Comparison of ENCODE assay signal across 33 cellular contexts in the genomic region with DNA sequence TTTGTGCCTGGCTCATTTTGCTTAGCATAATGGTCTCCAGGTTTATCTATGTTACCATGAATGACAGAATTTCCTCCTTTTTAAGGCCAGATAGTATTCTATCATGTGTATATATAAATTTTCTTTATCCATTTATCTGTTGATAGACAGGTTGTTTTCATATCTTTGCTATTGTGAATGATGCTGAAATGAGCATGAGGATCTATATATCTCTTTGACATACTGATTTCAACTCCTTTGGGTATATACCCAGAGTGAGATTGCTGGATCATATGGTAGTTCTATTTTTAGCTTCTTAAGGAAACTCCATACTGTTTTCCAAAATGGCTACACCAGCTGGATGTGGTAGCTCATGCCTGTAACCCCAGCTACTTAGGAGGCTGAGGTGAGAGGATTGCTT.
"Had no signal": no experiment of that assay in that cellular context is flagged by ENCODE, and none has a peak within 500 bp of the region (broad histone marks: within the 10 kb centered on the region; RNA-seq: fewer than 3 reads in every experiment).

No MANE protein-coding gene starts in this region.

- H3K27me3 ChIP-seq: adrenal gland, body of pancreas, brain microvascular endothelial cell, breast epithelium had no signal

- H3K9me3 ChIP-seq: adrenal gland, body of pancreas, breast epithelium had no signal

- ATAC-seq: activated CD8-positive, alpha-beta T cell treated with anti-CD3 and anti-CD28 coated beads for 36 hours; activated naive CD4-positive, alpha-beta T cell treated with anti-CD3 and anti-CD28 coated beads, Interleukin-2, amount 50 U/mL, for 72 hours; activated T-cell treated with anti-CD3 and anti-CD28 coated beads, Interleukin-2, amount 50 U/mL, for 4 hours; activated T-cell treated with anti-CD3 and anti-CD28 coated beads, Interleukin-2, amount 50 U/mL, for 72 hours; activated T-helper 17 cell treated with anti-CD3 and anti-CD28 coated beads, Interleukin-2, amount 50 U/mL, for 72 hours; body of pancreas had no signal

- H3K36me3 ChIP-seq: adrenal gland, brain microvascular endothelial cell, breast epithelium had no signal

- H3K4me3 ChIP-seq: adrenal gland, body of pancreas, breast epithelium had no signal

- H3K27ac ChIP-seq: adrenal gland, body of pancreas, brain microvascular endothelial cell, breast epithelium, VCaP had no signal

- H3K4me1 ChIP-seq: adrenal gland, body of pancreas, breast epithelium had no signal

- FAIRE-seq: astrocyte, TTC549 had no signal

- DNase-seq: activated B cell treated with CpG ODN at 0.5 μM for 24 hours; activated CD4-positive, alpha-beta memory T cell treated with anti-CD3 and anti-CD28 coated beads for 36 hours; activated CD4-positive, alpha-beta T cell treated with anti-CD3 and anti-CD28 coated beads for 4 hours; activated CD4-positive, alpha-beta T cell treated with anti-CD3 and anti-CD28 coated beads, Interleukin-2, amount 10 ng/mL, durations not matched to agents 24 days and 14 days; activated CD4-positive, alpha-beta T cell treated with anti-CD3 and anti-CD28 coated beads, Interleukin-2, amount 50 U/mL, for 1 hour; activated CD4-positive, alpha-beta T cell treated with anti-CD3 and anti-CD28 coated beads, Interleukin-2, amount 50 U/mL, for 4 hours; activated CD4-positive, CD25-positive, alpha-beta regulatory T cell treated with anti-CD3 and anti-CD28 coated beads, Interleukin-2, amount 50 U/mL, for 72 hours; activated CD8-positive, alpha-beta memory T cell treated with anti-CD3 and anti-CD28 coated beads, Interleukin-2, amount 50 U/mL, for 4 hours; activated CD8-positive, alpha-beta T cell treated with anti-CD3 and anti-CD28 coated beads for 36 hours; activated effector memory CD4-positive, alpha-beta T cell treated with anti-CD3 and anti-CD28 coated beads, Interleukin-2, amount 50 U/mL, for 16 hours; activated gamma-delta T cell treated with Interleukin-2 at 50 U/mL for 16 hours; activated naive CD4-positive, alpha-beta T cell; activated naive CD4-positive, alpha-beta T cell treated with anti-CD3 and anti-CD28 coated beads for 36 hours; activated naive CD4-positive, alpha-beta T cell treated with anti-CD3 and anti-CD28 coated beads, Interleukin-2, amount 50 U/mL, for 16 hours; activated naive CD8-positive, alpha-beta T cell treated with anti-CD3 and anti-CD28 coated beads for 36 hours; activated T-cell treated with anti-CD3 and anti-CD28 coated beads for 4 hours; activated T-cell treated with anti-CD3 and anti-CD28 coated beads, Interleukin-2, amount 50 U/mL, for 1 hour; activated T-cell treated with anti-CD3 and anti-CD28 coated beads, Interleukin-2, amount 50 U/mL, for 4 hours; activated T-cell treated with anti-CD3 and anti-CD28 coated beads, Interleukin-2, amount 50 U/mL, for 72 hours; adrenal gland; amniotic stem cell; aorta; body of pancreas; brain microvascular endothelial cell; central memory CD4-positive, alpha-beta T cell; T-helper 2 cell; T-helper 9 cell had no signal
